In the genomic region with DNA sequence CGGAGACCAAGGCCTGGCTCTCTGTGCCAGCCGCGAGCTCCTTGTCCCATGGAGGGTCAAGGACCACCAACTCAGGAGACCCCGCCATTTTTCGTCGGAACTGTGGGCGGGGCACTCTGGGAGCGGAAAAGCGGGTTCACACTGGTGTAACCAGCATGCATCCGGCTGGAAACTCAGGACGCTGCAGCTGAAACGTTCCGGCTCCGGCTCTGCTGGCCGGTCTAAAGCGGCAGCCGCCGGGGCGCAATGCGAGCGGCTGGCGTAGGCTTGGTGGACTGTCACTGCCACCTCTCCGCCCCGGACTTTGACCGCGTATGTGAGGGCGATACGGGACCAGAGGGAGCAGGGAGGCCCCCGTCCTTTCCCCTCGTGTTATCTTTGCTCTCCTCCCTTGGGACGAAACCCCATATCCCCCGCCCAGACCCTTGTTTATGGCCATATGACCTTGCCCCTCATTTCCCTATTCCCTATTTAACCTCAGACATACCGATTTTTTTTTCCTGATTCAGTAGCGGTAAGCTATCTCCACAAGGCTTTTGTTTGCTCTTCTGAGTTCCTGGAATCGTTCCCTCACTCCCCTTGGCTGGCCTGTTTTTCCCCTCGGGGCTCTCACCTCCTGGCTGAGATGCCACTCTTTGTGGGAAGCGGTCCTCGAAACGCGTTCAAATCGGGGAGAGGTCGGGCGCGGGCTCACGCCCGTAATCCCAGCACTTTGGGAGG, we compare ENCODE assay signal across 1 cellular context.
TF ChIP-seq lines count a peak whose summit lies in the region.

A gene with protein sequence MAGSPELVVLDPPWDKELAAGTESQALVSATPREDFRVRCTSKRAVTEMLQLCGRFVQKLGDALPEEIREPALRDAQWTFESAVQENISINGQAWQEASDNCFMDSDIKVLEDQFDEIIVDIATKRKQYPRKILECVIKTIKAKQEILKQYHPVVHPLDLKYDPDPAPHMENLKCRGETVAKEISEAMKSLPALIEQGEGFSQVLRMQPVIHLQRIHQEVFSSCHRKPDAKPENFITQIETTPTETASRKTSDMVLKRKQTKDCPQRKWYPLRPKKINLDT (minus strand): TSS at position 102 of the 720 bp plus-strand sequence. CDS start 14 bp downstream, at position 88.
A gene with protein sequence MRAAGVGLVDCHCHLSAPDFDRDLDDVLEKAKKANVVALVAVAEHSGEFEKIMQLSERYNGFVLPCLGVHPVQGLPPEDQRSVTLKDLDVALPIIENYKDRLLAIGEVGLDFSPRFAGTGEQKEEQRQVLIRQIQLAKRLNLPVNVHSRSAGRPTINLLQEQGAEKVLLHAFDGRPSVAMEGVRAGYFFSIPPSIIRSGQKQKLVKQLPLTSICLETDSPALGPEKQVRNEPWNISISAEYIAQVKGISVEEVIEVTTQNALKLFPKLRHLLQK (plus strand): TSS at position 219 of the 720 bp plus-strand sequence. CDS start 28 bp downstream, at position 247.

TF ChIP-seq in WTC11, 78 proteins besides CTCF, POLR2A, EP300 and RAD21 (continued from another document and continues in another):
- TF ChIP-seq, protein P1, sequence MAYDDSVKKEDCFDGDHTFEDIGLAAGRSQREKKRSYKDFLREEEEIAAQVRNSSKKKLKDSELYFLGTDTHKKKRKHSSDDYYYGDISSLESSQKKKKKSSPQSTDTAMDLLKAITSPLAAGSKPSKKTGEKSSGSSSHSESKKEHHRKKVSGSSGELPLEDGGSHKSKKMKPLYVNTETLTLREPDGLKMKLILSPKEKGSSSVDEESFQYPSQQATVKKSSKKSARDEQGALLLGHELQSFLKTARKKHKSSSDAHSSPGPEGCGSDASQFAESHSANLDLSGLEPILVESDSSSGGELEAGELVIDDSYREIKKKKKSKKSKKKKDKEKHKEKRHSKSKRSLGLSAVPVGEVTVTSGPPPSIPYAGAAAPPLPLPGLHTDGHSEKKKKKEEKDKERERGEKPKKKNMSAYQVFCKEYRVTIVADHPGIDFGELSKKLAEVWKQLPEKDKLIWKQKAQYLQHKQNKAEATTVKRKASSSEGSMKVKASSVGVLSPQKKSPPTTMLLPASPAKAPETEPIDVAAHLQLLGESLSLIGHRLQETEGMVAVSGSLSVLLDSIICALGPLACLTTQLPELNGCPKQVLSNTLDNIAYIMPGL (CRISPR knock-in tag; IDR thresholded peaks at IDR 0.05), result peak; percentile 95
- TF ChIP-seq SOX15 (CRISPR knock-in tag; IDR thresholded peaks at IDR 0.05) (no peak), GTF2I (CRISPR knock-in tag; conservative IDR thresholded peaks at IDR 0.05) (no peak), ZNF138 (CRISPR knock-in tag; conservative IDR thresholded peaks at IDR 0.05) (no peak), NR3C1 (CRISPR knock-in tag; conservative IDR thresholded peaks at IDR 0.05; ENCODE audit: low read depth) (no peak), ZBTB21 (CRISPR knock-in tag; IDR thresholded peaks at IDR 0.05; ENCODE audit: borderline replicate concordance) (no peak), ZNF396 (CRISPR knock-in tag; IDR thresholded peaks at IDR 0.05; ENCODE audit: borderline replicate concordance) (no peak), ZNF263 (CRISPR knock-in tag; IDR thresholded peaks at IDR 0.05; ENCODE audit: low read depth) (no peak), ZNF671 (CRISPR knock-in tag; IDR thresholded peaks at IDR 0.05) (no peak; the same call in 1 of the 2 replicates), EMX1 (CRISPR knock-in tag; IDR thresholded peaks at IDR 0.05) (no peak), ATF1 (CRISPR knock-in tag; IDR thresholded peaks at IDR 0.05) (no peak), FOXJ3 (CRISPR knock-in tag; IDR thresholded peaks at IDR 0.05; ENCODE audit: borderline replicate concordance) (no peak), SP1 (CRISPR knock-in tag; conservative IDR thresholded peaks at IDR 0.05) (peak; percentile 98), PRRX2 (CRISPR knock-in tag; IDR thresholded peaks at IDR 0.05) (no peak), NR1H2 (CRISPR knock-in tag; IDR thresholded peaks at IDR 0.05) (no peak), NR2C2 (CRISPR knock-in tag; IDR thresholded peaks at IDR 0.05) (peak; percentile 54; the same call in 1 of the 2 replicates), TP53 (CRISPR knock-in tag; IDR thresholded peaks at IDR 0.05) (no peak), FOXK1 (CRISPR knock-in tag; IDR thresholded peaks at IDR 0.05) (peak; percentile 88), ELF4 (CRISPR knock-in tag; IDR thresholded peaks at IDR 0.05; ENCODE audit: low read depth) (no peak), TEAD4 (CRISPR knock-in tag; IDR thresholded peaks at IDR 0.05) (0 out of 2 replicates have a peak, but pooled peaks have one; percentile 44), ZNF219 (CRISPR knock-in tag; IDR thresholded peaks at IDR 0.05; ENCODE audit: borderline replicate concordance) (peak; percentile 22; the same call in 1 of the 2 replicates), HMGA2 (CRISPR knock-in tag; IDR thresholded peaks at IDR 0.05) (0 out of 2 replicates have a peak, but pooled peaks have one; percentile 2), IRF2 (CRISPR knock-in tag; IDR thresholded peaks at IDR 0.05; ENCODE audit: borderline replicate concordance, low read depth) (no peak), TEAD1 (CRISPR knock-in tag; IDR thresholded peaks at IDR 0.05) (peak; percentile 93), SMAD3 (CRISPR knock-in tag; IDR thresholded peaks at IDR 0.05; ENCODE audit: borderline replicate concordance) (peak; percentile 51; the same call in 1 of the 2 replicates), ZNF416 (CRISPR knock-in tag; IDR thresholded peaks at IDR 0.05) (no peak), CREM (CRISPR knock-in tag; IDR thresholded peaks at IDR 0.05) (peak; percentile 77; the same call in 1 of the 2 replicates), MXD4 (CRISPR knock-in tag; IDR thresholded peaks at IDR 0.05; ENCODE audit: borderline replicate concordance) (no peak)
- TF ChIP-seq, protein P2, sequence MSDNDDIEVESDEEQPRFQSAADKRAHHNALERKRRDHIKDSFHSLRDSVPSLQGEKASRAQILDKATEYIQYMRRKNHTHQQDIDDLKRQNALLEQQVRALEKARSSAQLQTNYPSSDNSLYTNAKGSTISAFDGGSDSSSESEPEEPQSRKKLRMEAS (CRISPR knock-in tag; IDR thresholded peaks at IDR 0.05), result peak; percentile 82; the same call in 1 of the 2 replicates
- TF ChIP-seq, protein P3, sequence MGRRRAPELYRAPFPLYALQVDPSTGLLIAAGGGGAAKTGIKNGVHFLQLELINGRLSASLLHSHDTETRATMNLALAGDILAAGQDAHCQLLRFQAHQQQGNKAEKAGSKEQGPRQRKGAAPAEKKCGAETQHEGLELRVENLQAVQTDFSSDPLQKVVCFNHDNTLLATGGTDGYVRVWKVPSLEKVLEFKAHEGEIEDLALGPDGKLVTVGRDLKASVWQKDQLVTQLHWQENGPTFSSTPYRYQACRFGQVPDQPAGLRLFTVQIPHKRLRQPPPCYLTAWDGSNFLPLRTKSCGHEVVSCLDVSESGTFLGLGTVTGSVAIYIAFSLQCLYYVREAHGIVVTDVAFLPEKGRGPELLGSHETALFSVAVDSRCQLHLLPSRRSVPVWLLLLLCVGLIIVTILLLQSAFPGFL (CRISPR knock-in tag; IDR thresholded peaks at IDR 0.05; ENCODE audit: borderline replicate concordance), result 0 out of 2 replicates have a peak, but pooled peaks have one; percentile 25
- TF ChIP-seq, protein P4, sequence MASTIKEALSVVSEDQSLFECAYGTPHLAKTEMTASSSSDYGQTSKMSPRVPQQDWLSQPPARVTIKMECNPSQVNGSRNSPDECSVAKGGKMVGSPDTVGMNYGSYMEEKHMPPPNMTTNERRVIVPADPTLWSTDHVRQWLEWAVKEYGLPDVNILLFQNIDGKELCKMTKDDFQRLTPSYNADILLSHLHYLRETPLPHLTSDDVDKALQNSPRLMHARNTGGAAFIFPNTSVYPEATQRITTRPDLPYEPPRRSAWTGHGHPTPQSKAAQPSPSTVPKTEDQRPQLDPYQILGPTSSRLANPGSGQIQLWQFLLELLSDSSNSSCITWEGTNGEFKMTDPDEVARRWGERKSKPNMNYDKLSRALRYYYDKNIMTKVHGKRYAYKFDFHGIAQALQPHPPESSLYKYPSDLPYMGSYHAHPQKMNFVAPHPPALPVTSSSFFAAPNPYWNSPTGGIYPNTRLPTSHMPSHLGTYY (CRISPR knock-in tag; IDR thresholded peaks at IDR 0.05), result no peak
- TF ChIP-seq, protein P5, sequence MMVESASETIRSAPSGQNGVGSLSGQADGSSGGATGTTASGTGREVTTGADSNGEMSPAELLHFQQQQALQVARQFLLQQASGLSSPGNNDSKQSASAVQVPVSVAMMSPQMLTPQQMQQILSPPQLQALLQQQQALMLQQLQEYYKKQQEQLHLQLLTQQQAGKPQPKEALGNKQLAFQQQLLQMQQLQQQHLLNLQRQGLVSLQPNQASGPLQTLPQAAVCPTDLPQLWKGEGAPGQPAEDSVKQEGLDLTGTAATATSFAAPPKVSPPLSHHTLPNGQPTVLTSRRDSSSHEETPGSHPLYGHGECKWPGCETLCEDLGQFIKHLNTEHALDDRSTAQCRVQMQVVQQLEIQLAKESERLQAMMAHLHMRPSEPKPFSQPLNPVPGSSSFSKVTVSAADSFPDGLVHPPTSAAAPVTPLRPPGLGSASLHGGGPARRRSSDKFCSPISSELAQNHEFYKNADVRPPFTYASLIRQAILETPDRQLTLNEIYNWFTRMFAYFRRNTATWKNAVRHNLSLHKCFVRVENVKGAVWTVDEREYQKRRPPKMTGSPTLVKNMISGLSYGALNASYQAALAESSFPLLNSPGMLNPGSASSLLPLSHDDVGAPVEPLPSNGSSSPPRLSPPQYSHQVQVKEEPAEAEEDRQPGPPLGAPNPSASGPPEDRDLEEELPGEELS (CRISPR knock-in tag; IDR thresholded peaks at IDR 0.05), result no peak; the same call in 1 of the 2 replicates
- TF ChIP-seq, protein P6, sequence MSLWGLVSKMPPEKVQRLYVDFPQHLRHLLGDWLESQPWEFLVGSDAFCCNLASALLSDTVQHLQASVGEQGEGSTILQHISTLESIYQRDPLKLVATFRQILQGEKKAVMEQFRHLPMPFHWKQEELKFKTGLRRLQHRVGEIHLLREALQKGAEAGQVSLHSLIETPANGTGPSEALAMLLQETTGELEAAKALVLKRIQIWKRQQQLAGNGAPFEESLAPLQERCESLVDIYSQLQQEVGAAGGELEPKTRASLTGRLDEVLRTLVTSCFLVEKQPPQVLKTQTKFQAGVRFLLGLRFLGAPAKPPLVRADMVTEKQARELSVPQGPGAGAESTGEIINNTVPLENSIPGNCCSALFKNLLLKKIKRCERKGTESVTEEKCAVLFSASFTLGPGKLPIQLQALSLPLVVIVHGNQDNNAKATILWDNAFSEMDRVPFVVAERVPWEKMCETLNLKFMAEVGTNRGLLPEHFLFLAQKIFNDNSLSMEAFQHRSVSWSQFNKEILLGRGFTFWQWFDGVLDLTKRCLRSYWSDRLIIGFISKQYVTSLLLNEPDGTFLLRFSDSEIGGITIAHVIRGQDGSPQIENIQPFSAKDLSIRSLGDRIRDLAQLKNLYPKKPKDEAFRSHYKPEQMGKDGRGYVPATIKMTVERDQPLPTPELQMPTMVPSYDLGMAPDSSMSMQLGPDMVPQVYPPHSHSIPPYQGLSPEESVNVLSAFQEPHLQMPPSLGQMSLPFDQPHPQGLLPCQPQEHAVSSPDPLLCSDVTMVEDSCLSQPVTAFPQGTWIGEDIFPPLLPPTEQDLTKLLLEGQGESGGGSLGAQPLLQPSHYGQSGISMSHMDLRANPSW (CRISPR knock-in tag; conservative IDR thresholded peaks at IDR 0.05; ENCODE audit: low read depth), result no peak
- TF ChIP-seq, protein P7, sequence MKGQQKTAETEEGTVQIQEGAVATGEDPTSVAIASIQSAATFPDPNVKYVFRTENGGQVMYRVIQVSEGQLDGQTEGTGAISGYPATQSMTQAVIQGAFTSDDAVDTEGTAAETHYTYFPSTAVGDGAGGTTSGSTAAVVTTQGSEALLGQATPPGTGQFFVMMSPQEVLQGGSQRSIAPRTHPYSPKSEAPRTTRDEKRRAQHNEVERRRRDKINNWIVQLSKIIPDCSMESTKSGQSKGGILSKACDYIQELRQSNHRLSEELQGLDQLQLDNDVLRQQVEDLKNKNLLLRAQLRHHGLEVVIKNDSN (CRISPR knock-in tag; IDR thresholded peaks at IDR 0.05), result peak; percentile 34; the same call in 1 of the 2 replicates
- TF ChIP-seq, protein P8, sequence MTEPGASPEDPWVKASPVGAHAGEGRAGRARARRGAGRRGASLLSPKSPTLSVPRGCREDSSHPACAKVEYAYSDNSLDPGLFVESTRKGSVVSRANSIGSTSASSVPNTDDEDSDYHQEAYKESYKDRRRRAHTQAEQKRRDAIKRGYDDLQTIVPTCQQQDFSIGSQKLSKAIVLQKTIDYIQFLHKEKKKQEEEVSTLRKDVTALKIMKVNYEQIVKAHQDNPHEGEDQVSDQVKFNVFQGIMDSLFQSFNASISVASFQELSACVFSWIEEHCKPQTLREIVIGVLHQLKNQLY (CRISPR knock-in tag; IDR thresholded peaks at IDR 0.05), result no peak
- TF ChIP-seq, protein P9, sequence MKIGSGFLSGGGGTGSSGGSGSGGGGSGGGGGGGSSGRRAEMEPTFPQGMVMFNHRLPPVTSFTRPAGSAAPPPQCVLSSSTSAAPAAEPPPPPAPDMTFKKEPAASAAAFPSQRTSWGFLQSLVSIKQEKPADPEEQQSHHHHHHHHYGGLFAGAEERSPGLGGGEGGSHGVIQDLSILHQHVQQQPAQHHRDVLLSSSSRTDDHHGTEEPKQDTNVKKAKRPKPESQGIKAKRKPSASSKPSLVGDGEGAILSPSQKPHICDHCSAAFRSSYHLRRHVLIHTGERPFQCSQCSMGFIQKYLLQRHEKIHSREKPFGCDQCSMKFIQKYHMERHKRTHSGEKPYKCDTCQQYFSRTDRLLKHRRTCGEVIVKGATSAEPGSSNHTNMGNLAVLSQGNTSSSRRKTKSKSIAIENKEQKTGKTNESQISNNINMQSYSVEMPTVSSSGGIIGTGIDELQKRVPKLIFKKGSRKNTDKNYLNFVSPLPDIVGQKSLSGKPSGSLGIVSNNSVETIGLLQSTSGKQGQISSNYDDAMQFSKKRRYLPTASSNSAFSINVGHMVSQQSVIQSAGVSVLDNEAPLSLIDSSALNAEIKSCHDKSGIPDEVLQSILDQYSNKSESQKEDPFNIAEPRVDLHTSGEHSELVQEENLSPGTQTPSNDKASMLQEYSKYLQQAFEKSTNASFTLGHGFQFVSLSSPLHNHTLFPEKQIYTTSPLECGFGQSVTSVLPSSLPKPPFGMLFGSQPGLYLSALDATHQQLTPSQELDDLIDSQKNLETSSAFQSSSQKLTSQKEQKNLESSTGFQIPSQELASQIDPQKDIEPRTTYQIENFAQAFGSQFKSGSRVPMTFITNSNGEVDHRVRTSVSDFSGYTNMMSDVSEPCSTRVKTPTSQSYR (CRISPR knock-in tag; IDR thresholded peaks at IDR 0.05), result 0 out of 2 replicates have a peak, but pooled peaks have one; percentile 58
- TF ChIP-seq, protein P10, sequence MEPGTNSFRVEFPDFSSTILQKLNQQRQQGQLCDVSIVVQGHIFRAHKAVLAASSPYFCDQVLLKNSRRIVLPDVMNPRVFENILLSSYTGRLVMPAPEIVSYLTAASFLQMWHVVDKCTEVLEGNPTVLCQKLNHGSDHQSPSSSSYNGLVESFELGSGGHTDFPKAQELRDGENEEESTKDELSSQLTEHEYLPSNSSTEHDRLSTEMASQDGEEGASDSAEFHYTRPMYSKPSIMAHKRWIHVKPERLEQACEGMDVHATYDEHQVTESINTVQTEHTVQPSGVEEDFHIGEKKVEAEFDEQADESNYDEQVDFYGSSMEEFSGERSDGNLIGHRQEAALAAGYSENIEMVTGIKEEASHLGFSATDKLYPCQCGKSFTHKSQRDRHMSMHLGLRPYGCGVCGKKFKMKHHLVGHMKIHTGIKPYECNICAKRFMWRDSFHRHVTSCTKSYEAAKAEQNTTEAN (CRISPR knock-in tag; IDR thresholded peaks at IDR 0.05), result peak; percentile 82; the same call in 1 of the 2 replicates
- TF ChIP-seq, protein P11, sequence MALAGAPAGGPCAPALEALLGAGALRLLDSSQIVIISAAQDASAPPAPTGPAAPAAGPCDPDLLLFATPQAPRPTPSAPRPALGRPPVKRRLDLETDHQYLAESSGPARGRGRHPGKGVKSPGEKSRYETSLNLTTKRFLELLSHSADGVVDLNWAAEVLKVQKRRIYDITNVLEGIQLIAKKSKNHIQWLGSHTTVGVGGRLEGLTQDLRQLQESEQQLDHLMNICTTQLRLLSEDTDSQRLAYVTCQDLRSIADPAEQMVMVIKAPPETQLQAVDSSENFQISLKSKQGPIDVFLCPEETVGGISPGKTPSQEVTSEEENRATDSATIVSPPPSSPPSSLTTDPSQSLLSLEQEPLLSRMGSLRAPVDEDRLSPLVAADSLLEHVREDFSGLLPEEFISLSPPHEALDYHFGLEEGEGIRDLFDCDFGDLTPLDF (CRISPR knock-in tag; IDR thresholded peaks at IDR 0.05), result no peak; the same call in 1 of the 2 replicates
